In genomic region chr7:128406147-128406985, GRCh38 we compare ENCODE assay signal across 9 cellular contexts. TPM values are rescaled to one million over a fixed set of nuclear protein-coding genes. Genes with fewer than 3 reads are reported as not detected.
DNase-seq lines count a peak whose midpoint lies in the region; ATAC-seq, FAIRE-seq and TF ChIP-seq lines count a peak whose summit lies in the region.
"Had no signal": no experiment of that assay in that cellular context is flagged by ENCODE, and none has a peak within 500 bp of the region (broad histone marks: within the 10 kb centered on the region; RNA-seq: fewer than 3 reads in every experiment).

No MANE protein-coding gene starts in this region.

- TF ChIP-seq EP300 in K562 (IDR thresholded peaks at IDR 0.05; ENCODE audit: low read length), result no peak

- peak overlapping the region; percentile 26; the same call in 1 of the 2 replicates for H3K4me2 ChIP-seq in K562 (ENCODE audit: insufficient read depth, low read length)

- H3K4me1 ChIP-seq in K562 (replicated peaks in 1 of 2; ENCODE audit: control insufficient read depth in 2 of 2, insufficient read depth in 2 of 2, low read length in 2 of 2), result peaks cover 54 to 68% of the 10 kb centered on the region in 2 experiments
- peaks cover 49% of the 10 kb centered on the region for H3K4me1 ChIP-seq in mucosa of stomach (ENCODE audit: control insufficient read depth, insufficient read depth, low read length)

- TF ChIP-seq CTCF in AG04450 (IDR thresholded peaks at IDR 0.05; ENCODE audit: low read depth, low read length) (no peak), HL-60 (IDR thresholded peaks at IDR 0.05; ENCODE audit: insufficient read depth, low read length) (no peak), K562 (IDR thresholded peaks at IDR 0.05 in 2 of 3, conservative IDR thresholded peaks at IDR 0.05 in 1 of 3; ENCODE audit: insufficient read depth in 2 of 3, low read depth in 1 of 3, low read length in 3 of 3) (no peak)

- in situ Hi-C loops in K562 (cut with MboI), result no loop called here

- CTCF ChIA-PET in AG04450 (lab: Charles Lee), result interaction anchor here (0.6 to 3.4 kb wide), 3 partner anchors 19 to 21 kb away, joined by 3 to 32 read pairs (median 11); no protein-coding TSS in a partner anchor
- CTCF ChIA-PET in K562 (lab: Yijun Ruan, JAX; ENCODE audit: low intra/inter-chr PET ratio), result no interaction called here

- no peak; a peak in 1 of 4 replicates for TF ChIP-seq RAD21 in K562 (CRISPR knock-in tag; conservative IDR thresholded peaks at IDR 0.05 in 1 of 2, IDR thresholded peaks at IDR 0.05 in 1 of 2)

- intact Hi-C loops in K562 (cut with micrococcal nuclease) (no loop called here), head of caudate nucleus (cut with DNase I) (no loop called here)

- H3K27me3 ChIP-seq in AG04450 (ENCODE audit: control insufficient read depth, insufficient read depth, low read length) (no peaks in the 10 kb centered on the region), HL-60 (ENCODE audit: insufficient read depth, poor library complexity, severe bottlenecking) (no peaks in the 10 kb centered on the region), K562 (ENCODE audit: control insufficient read depth in 2 of 2, insufficient read depth in 2 of 2, low read length in 2 of 2) (no peaks in the 10 kb centered on the region), mucosa of stomach (ENCODE audit: control insufficient read depth, insufficient read depth, low read length) (peaks cover 7% of the 10 kb centered on the region)

- H3K9me3 ChIP-seq in AG04450 (ENCODE audit: control insufficient read depth, insufficient read depth, low read length), result no peaks in the 10 kb centered on the region
- no peaks in the 10 kb centered on the region for H3K9me3 ChIP-seq in K562 (replicated peaks; ENCODE audit: control insufficient read depth, insufficient read depth, low read depth, low read length)
- H3K9me3 ChIP-seq in mucosa of stomach (ENCODE audit: control insufficient read depth, low read length), result no peaks in the 10 kb centered on the region

- POLR2A ChIA-PET in AG04450 (lab: Yijun Ruan, JAX) (no interaction called here), K562 (lab: Yijun Ruan, JAX) (interaction anchor here (0.6 to 1.4 kb wide), 5 partner anchors 8 to 22 kb away, joined by 3 to 5 read pairs (median 4); no protein-coding TSS in a partner anchor)

- DNase-seq in AG04450 (ENCODE audit: low read depth, low spot score), result no peak
- DNase-seq in HL-60 (ENCODE audit: low read depth in 1 of 2, low spot score in 1 of 2), result peak in 1 of 2 experiments; percentile 57
- DNase-seq in K562 (ENCODE audit: extremely low read depth in 1 of 4, low spot score in 3 of 4), result peak in 2 of 4 experiments; percentile 35 to 54
- no peak for DNase-seq in GOT3 (lab: John Stamatoyannopoulos, UW)
- DNase-seq in head of caudate nucleus, result no peak
- no peak for DNase-seq in NCI-H226

- FAIRE-seq in K562 (lab: Jason Lieb, UNC), result no peak

- peak overlapping the region; percentile 35; the same call in 1 of the 2 replicates for H2AFZ ChIP-seq in K562 (ENCODE audit: low read depth, low read length)

- H3K36me3 ChIP-seq in K562 (ENCODE audit: control insufficient read depth, insufficient read depth, low read length) (peaks cover 27% of the 10 kb centered on the region; the same call in 2 of the 3 replicates), mucosa of stomach (ENCODE audit: control insufficient read depth, insufficient read depth, low read length) (peaks cover 6% of the 10 kb centered on the region)

- no peaks in the 10 kb centered on the region; the same call in 1 of the 2 replicates for H4K20me1 ChIP-seq in K562 (replicated peaks; ENCODE audit: control insufficient read depth, insufficient read depth, low read length)

- H3K4me3 ChIP-seq in AG04450 (ENCODE audit: low read depth, low read length) (peak overlapping the region; percentile 41), HL-60 (replicated peaks; ENCODE audit: insufficient read depth, low read length) (peak overlapping the region; percentile 23), K562 (no peak overlapping the region), mucosa of stomach (ENCODE audit: low read length) (peak overlapping the region; percentile 12)

- no TSS peak for BruUV-seq in K562 (replicated peaks; lab: Mats Ljungman, UMichigan)

- TF ChIP-seq POLR2A in K562 (conservative IDR thresholded peaks at IDR 0.05), result no peak

- H3K9ac ChIP-seq in K562 (ENCODE audit: insufficient read depth in 1 of 2, low read depth in 2 of 2, low read length in 2 of 2) (peak overlapping the region in 1 of 2 experiments; percentile 72; a peak in 1 of 4 replicates), mucosa of stomach (ENCODE audit: low read length) (no peak overlapping the region)

- H3K79me2 ChIP-seq in K562 (ENCODE audit: control insufficient read depth, insufficient read depth, low read length), result peaks cover 30% of the 10 kb centered on the region

- ATAC-seq in K562 (no peak), HG02884 (IDR thresholded peaks at IDR 0.05; ENCODE audit: unreplicated experiment) (no peak)

- 29% methylated on average over 22 of the region's 29 CpGs for WGBS in K562 (ENCODE audit: insufficient coverage, low coverage, missing lambda C conversion rate)

- H3K27ac ChIP-seq in AG04450 (ENCODE audit: low read depth, low read length), result no peak overlapping the region
- H3K27ac ChIP-seq in HL-60 (replicated peaks), result peak overlapping the region; percentile 77
- H3K27ac ChIP-seq in K562 (ENCODE audit: extremely low read depth, low read depth, low read length), result peak overlapping the region; percentile 25; the same call in 1 of the 3 replicates
- H3K27ac ChIP-seq: epithelial cell of prostate had no signal

- no peaks in the 10 kb centered on the region for H3K9me1 ChIP-seq in K562 (ENCODE audit: control insufficient read depth, insufficient read depth, low read length)

RNA-seq across cellular contexts. Expression of gene IMPDH1, which starts 3.4 kb away (rescaled TPM):
- polyA plus RNA-seq in AG04450 (2011; rRNA removed) (43.8 and 56.6 TPM in 2 replicates), K562 (2011; rRNA removed) (54.9 and 72.4 TPM in 2 replicates), K562 (2014; fragmentation: Illumina TruSeq; extraction: Trizol) (59.8 and 76.3 TPM in 2 replicates), K562 (2014; fragmentation: Nextera tagmentation; extraction: Ambion mirVana) (1 to 10 TPM in 1 of 2 experiments, under 1 TPM in 1; 0.80 to 2.1 TPM), K562 (2014; rRNA removed) (84.7 and 89.0 TPM in 2 replicates)
- 68.7 and 104 TPM in 2 replicates for polyA minus RNA-seq in AG04450 (2011; rRNA and poly(A)+ RNA removed)
- 140 and 407 TPM in 2 replicates for total RNA-seq in K562 (2011; cell fraction: chromatin; rRNA removed; ENCODE audit: low replicate concordance)
- total RNA-seq in K562 (2011; cell fraction: nucleolus; rRNA removed), result 199 and 212 TPM in 2 replicates
- total RNA-seq in K562 (2011; cell fraction: nucleoplasm; rRNA removed), result 141 and 147 TPM in 2 replicates
- total RNA-seq in K562 (2014; rRNA removed) (86.8 and 118 TPM in 2 replicates), K562 (2014; rRNA removed; fragmentation: Illumina TruSeq; extraction: Trizol) (29.0 and 42.9 TPM in 2 replicates), K562 (2015; rRNA removed; fragmentation: Illumina TruSeq; extraction: Trizol) (60.6 and 64.3 TPM in 2 replicates), K562 (2021) (118 TPM in 2 replicates)
- polyA plus RNA-seq in K562 (2011; cell fraction: cytosol; rRNA removed), result 54.0 and 156 TPM in 2 replicates
- 208 and 316 TPM in 2 replicates for polyA plus RNA-seq in K562 (2011; cell fraction: nucleus; rRNA removed)
- polyA plus RNA-seq in K562 (2012), result 79.3 and 81.1 TPM in 2 replicates
- polyA minus RNA-seq in K562 (2011; rRNA and poly(A)+ RNA removed), result 24.1 and 78.3 TPM in 2 replicates
- polyA minus RNA-seq in K562 (2011; cell fraction: cytosol; rRNA and poly(A)+ RNA removed), result 48.6 and 69.1 TPM in 2 replicates
- 81.0 and 88.0 TPM in 2 replicates for polyA minus RNA-seq in K562 (2011; cell fraction: nucleus; rRNA and poly(A)+ RNA removed)

RNA-seq across cellular contexts. Expression of gene PRRT4, which starts 44.9 kb away (rescaled TPM):
- polyA plus RNA-seq in AG04450 (2011; rRNA removed) (not detected in 2 replicates), K562 (2011; rRNA removed) (0.09 TPM in 1 of 2 replicates, not detected in the other), K562 (2014; fragmentation: Illumina TruSeq; extraction: Trizol) (not detected in 2 replicates), K562 (2014; fragmentation: Nextera tagmentation; extraction: Ambion mirVana) (not detected), K562 (2014; rRNA removed) (not detected in 2 replicates)
- not detected in 2 replicates for polyA minus RNA-seq in AG04450 (2011; rRNA and poly(A)+ RNA removed)
- 0.16 TPM in 1 of 2 replicates, not detected in the other for total RNA-seq in K562 (2011; cell fraction: chromatin; rRNA removed; ENCODE audit: low replicate concordance)
- not detected in 2 replicates for total RNA-seq in K562 (2011; cell fraction: nucleolus; rRNA removed)
- not detected in 2 replicates for total RNA-seq in K562 (2011; cell fraction: nucleoplasm; rRNA removed)
- total RNA-seq in K562 (2014; rRNA removed) (0.04 TPM in 1 of 2 replicates, not detected in the other), K562 (2014; rRNA removed; fragmentation: Illumina TruSeq; extraction: Trizol) (not detected in 2 replicates), K562 (2015; rRNA removed; fragmentation: Illumina TruSeq; extraction: Trizol) (not detected in 2 replicates), K562 (2021) (not detected in 2 replicates)
- 0.09 and 0.19 TPM in 2 replicates for polyA plus RNA-seq in K562 (2011; cell fraction: cytosol; rRNA removed)
- 0.24 and 0.48 TPM in 2 replicates for polyA plus RNA-seq in K562 (2011; cell fraction: nucleus; rRNA removed)
- polyA plus RNA-seq in K562 (2012), result not detected in 2 replicates
- polyA minus RNA-seq in K562 (2011; rRNA and poly(A)+ RNA removed), result not detected in 2 replicates
- polyA minus RNA-seq in K562 (2011; cell fraction: cytosol; rRNA and poly(A)+ RNA removed), result not detected in 2 replicates
- not detected in 2 replicates for polyA minus RNA-seq in K562 (2011; cell fraction: nucleus; rRNA and poly(A)+ RNA removed)

RNA-seq across cellular contexts. Expression of gene HILPDA, which starts 49.3 kb away (rescaled TPM):
- 15.9 and 17.8 TPM in 2 replicates for polyA plus RNA-seq in AG04450 (2011; rRNA removed)
- 14.0 and 15.8 TPM in 2 replicates for polyA minus RNA-seq in AG04450 (2011; rRNA and poly(A)+ RNA removed)
- 42.5 and 74.9 TPM in 2 replicates for total RNA-seq in K562 (2011; cell fraction: chromatin; rRNA removed; ENCODE audit: low replicate concordance)
- 69.3 and 79.4 TPM in 2 replicates for total RNA-seq in K562 (2011; cell fraction: nucleolus; rRNA removed)
- total RNA-seq in K562 (2011; cell fraction: nucleoplasm; rRNA removed), result 70.7 and 78.6 TPM in 2 replicates
- 8.3 and 14.2 TPM in 2 replicates for total RNA-seq in K562 (2014; rRNA removed)
- total RNA-seq in K562 (2014; rRNA removed; fragmentation: Illumina TruSeq; extraction: Trizol), result 14.5 and 16.7 TPM in 2 replicates
- total RNA-seq in K562 (2015; rRNA removed; fragmentation: Illumina TruSeq; extraction: Trizol), result 23.0 and 23.5 TPM in 2 replicates
- total RNA-seq in K562 (2021), result 10.5 and 10.7 TPM in 2 replicates
- 71.8 and 102 TPM in 2 replicates for polyA plus RNA-seq in K562 (2011; rRNA removed)
- polyA plus RNA-seq in K562 (2011; cell fraction: cytosol; rRNA removed), result 68.1 and 117 TPM in 2 replicates
- polyA plus RNA-seq in K562 (2011; cell fraction: nucleus; rRNA removed), result 37.3 and 64.2 TPM in 2 replicates
- polyA plus RNA-seq in K562 (2012), result 13.2 and 14.2 TPM in 2 replicates
- polyA plus RNA-seq in K562 (2014; fragmentation: Illumina TruSeq; extraction: Trizol), result 18.9 and 26.0 TPM in 2 replicates
- 10 to 100 TPM; 28.6 to 40.5 TPM for polyA plus RNA-seq in K562 (2014; fragmentation: Nextera tagmentation; extraction: Ambion mirVana)
- 16.4 and 25.5 TPM in 2 replicates for polyA plus RNA-seq in K562 (2014; rRNA removed)
- 29.9 and 51.9 TPM in 2 replicates for polyA minus RNA-seq in K562 (2011; rRNA and poly(A)+ RNA removed)
- 11.6 and 15.9 TPM in 2 replicates for polyA minus RNA-seq in K562 (2011; cell fraction: cytosol; rRNA and poly(A)+ RNA removed)
- 19.5 and 63.9 TPM in 2 replicates for polyA minus RNA-seq in K562 (2011; cell fraction: nucleus; rRNA and poly(A)+ RNA removed)
